Comparison of ENCODE assay signal across 14 cellular contexts in the genomic region with DNA sequence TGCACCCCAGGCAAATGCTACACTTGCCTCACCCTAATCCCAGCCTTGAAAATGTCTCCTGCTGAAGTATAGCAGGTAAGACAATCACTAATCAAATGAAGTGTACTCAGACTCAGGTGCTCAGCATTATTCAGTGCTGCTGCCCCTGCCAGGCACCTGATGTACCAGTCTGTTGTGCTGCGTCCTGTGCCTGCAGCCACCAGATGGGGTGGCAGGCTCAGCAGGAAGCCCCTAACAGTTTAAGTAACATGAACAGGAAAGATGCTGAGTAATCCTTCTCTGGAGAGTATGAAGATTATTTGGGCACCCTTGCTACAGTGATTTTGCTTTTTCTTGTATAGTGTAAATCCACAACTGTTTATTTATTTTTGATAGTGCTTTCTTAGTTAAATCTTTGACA.
DNase-seq lines count a peak whose midpoint lies in the region; ATAC-seq and TF ChIP-seq lines count a peak whose summit lies in the region.
"Had no signal": no experiment of that assay in that cellular context is flagged by ENCODE, and none has a peak within 500 bp of the region (broad histone marks: within the 10 kb centered on the region; RNA-seq: fewer than 3 reads in every experiment).

No MANE protein-coding gene starts in this region.

- no peaks in the 10 kb centered on the region for H3K27me3 ChIP-seq in cardiac muscle cell
- H3K27me3 ChIP-seq: gastrocnemius medialis, left lung had no signal

- ATAC-seq in left ventricle myocardium superior (no peak), HG03520 (IDR thresholded peaks at IDR 0.05; ENCODE audit: unreplicated experiment) (no peak), GM19035 (IDR thresholded peaks at IDR 0.05; ENCODE audit: unreplicated experiment) (no peak), omental fat pad (ENCODE audit: low FRiP score) (no peak)
- ATAC-seq: gastrocnemius medialis; left lung; stimulated activated naive CD8-positive, alpha-beta T cell treated with anti-CD3 and anti-CD28 coated beads, Interleukin-15, Interleukin-2, amounts not matched to agents 100 U/mL and 50 U/mL, for 24 hours had no signal

- in situ Hi-C loops in astrocyte of the spinal cord (cut with HindIII; ENCODE audit: low sequenced_read_pairs), result no loop called here

- no peaks in the 10 kb centered on the region for H3K36me3 ChIP-seq in cardiac muscle cell
- H3K36me3 ChIP-seq: gastrocnemius medialis, left lung had no signal

- TF ChIP-seq CTCF in cardiac muscle cell (IDR thresholded peaks at IDR 0.05; ENCODE audit: low read depth, low read length) (peak; percentile 26), astrocyte of the spinal cord (IDR thresholded peaks at IDR 0.05; ENCODE audit: low read depth, low read length) (peak; percentile 4), omental fat pad (IDR thresholded peaks at IDR 0.05) (no peak)

- DNase-seq in cardiac muscle cell (ENCODE audit: low read depth in 1 of 2, low spot score in 1 of 2) (no peak), left ventricle myocardium superior (no peak), NCI-H1694 (lab: John Stamatoyannopoulos, UW) (peak; percentile 3), astrocyte of the spinal cord (ENCODE audit: low read depth, low spot score) (no peak), NCI-H446 treated with DMSO at 0.1 percent for 48 hours (lab: John Stamatoyannopoulos, UW) (no peak), omental fat pad (ENCODE audit: low spot score) (no peak)
- DNase-seq: activated CD4-positive, alpha-beta T cell treated with anti-CD3 and anti-CD28 coated beads for 48 hours; AML-193; gastrocnemius medialis; left lung; nucleus accumbens; stimulated activated naive CD8-positive, alpha-beta T cell treated with anti-CD3 and anti-CD28 coated beads, Interleukin-15, Interleukin-2, amounts not matched to agents 100 U/mL and 50 U/mL, for 24 hours had no signal

- no peaks in the 10 kb centered on the region for H3K4me1 ChIP-seq in cardiac muscle cell (ENCODE audit: low read depth)
- H3K4me1 ChIP-seq: gastrocnemius medialis, left lung had no signal

- no peak overlapping the region for H3K27ac ChIP-seq in cardiac muscle cell
- H3K27ac ChIP-seq: gastrocnemius medialis, left lung had no signal

- no peaks in the 10 kb centered on the region for H3K9me3 ChIP-seq in cardiac muscle cell (ENCODE audit: low read depth)
- H3K9me3 ChIP-seq: gastrocnemius medialis, left lung had no signal

- intact Hi-C loops in left ventricle myocardium superior (cut with micrococcal nuclease), result no loop called here

- H3K4me3 ChIP-seq in cardiac muscle cell (no peak overlapping the region), astrocyte of the spinal cord (ENCODE audit: low read depth, low read length) (no peak overlapping the region)
- H3K4me3 ChIP-seq: gastrocnemius medialis, left lung had no signal

Comparison
In these comparisons a context has a peak if more than half of its experiments do, and no peak if none do; other contexts are left out.
1. CTCF ChIP-seq: peak in cardiac muscle cell (single experiment) and astrocyte of the spinal cord (single experiment); none in omental fat pad (0 of 3).